ENCODE assay signal across 25 cellular contexts in genomic region chr2:174004311-174004695, GRCh38. TPM values are rescaled to one million over a fixed set of nuclear protein-coding genes. Genes with fewer than 3 reads are reported as not detected.
DNase-seq lines count a peak whose midpoint lies in the region; ATAC-seq and TF ChIP-seq lines count a peak whose summit lies in the region.
"Had no signal": no experiment of that assay in that cellular context is flagged by ENCODE, and none has a peak within 500 bp of the region (broad histone marks: within the 10 kb centered on the region; RNA-seq: fewer than 3 reads in every experiment).

No MANE protein-coding gene starts in this region.

- H3K4me1 ChIP-seq in heart right ventricle (peaks cover 3 to 37% (median 20%) of the 10 kb centered on the region in 9 donors), right atrium auricular region (peaks cover 0 to 28% of the 10 kb centered on the region in 2 donors), gastroesophageal sphincter (peaks cover 0 to 21% (median 0%) of the 10 kb centered on the region in 3 donors), trophoblast cell (ENCODE audit: control insufficient read depth in 1 of 2, insufficient read depth in 2 of 2, low read length in 2 of 2) (peaks cover 17 to 21% of the 10 kb centered on the region in 2 experiments), aorta (ENCODE audit: control insufficient read depth in 1 of 2, insufficient read depth in 2 of 2, low read length in 2 of 2) (peaks cover 0 to 2% of the 10 kb centered on the region in 2 donors)

- H3K27ac ChIP-seq in heart right ventricle: peak overlapping the region in 7 of 10 donors; percentile 14 to 78 (median 65)
- H3K27ac ChIP-seq in right atrium auricular region: peak overlapping the region in 1 of 2 donors; percentile 71
- H3K27ac ChIP-seq in gastroesophageal sphincter: peak overlapping the region; percentile 9 to 54 (median 26)
- H3K27ac ChIP-seq in trophoblast cell (ENCODE audit: low read depth, low read length): peak overlapping the region; percentile 29
- H3K27ac ChIP-seq in aorta (ENCODE audit: low read depth in 1 of 2, low read length in 2 of 2): peak overlapping the region; percentile 73 to 85
- H3K27ac ChIP-seq: A549, SJCRH30, WERI-Rb-1 had no signal

- intact Hi-C loops in heart right ventricle (cut with DNase I): no loop called here
- intact Hi-C loops in aorta (cut with DNase I): loop anchor here in 1 of 2 donors (2.0 to 10.0 kb wide), 2 partner anchors 22 to 150 kb away; no protein-coding TSS in a partner anchor

- peak overlapping the region; percentile 60 for H2BK12ac ChIP-seq in trophoblast cell (ENCODE audit: low read length)

- H3K36me3 ChIP-seq in heart right ventricle (no peaks in the 10 kb centered on the region), right atrium auricular region (no peaks in the 10 kb centered on the region), gastroesophageal sphincter (no peaks in the 10 kb centered on the region), trophoblast cell (ENCODE audit: control insufficient read depth in 1 of 2, insufficient read depth in 2 of 2, low read length in 2 of 2) (no peaks in the 10 kb centered on the region), aorta (ENCODE audit: control insufficient read depth in 1 of 2, insufficient read depth in 2 of 2, low read length in 1 of 2) (no peaks in the 10 kb centered on the region)
- H3K36me3 ChIP-seq: WERI-Rb-1 had no signal

- TF ChIP-seq CTCF in heart right ventricle (IDR thresholded peaks at IDR 0.05): no peak
- TF ChIP-seq CTCF in right atrium auricular region (IDR thresholded peaks at IDR 0.05): no peak
- TF ChIP-seq CTCF in gastroesophageal sphincter (IDR thresholded peaks at IDR 0.05): no peak

- H3K4me3 ChIP-seq in heart right ventricle (no peak overlapping the region), right atrium auricular region (no peak overlapping the region), gastroesophageal sphincter (no peak overlapping the region), trophoblast cell (ENCODE audit: low read depth, low read length) (no peak overlapping the region), aorta (ENCODE audit: low read length in 2 of 2) (no peak overlapping the region)
- H3K4me3 ChIP-seq: A549, SJCRH30 had no signal

- H3K14ac ChIP-seq in trophoblast cell (ENCODE audit: low read length): peak overlapping the region; percentile 7

- TF ChIP-seq EP300 in gastroesophageal sphincter (IDR thresholded peaks at IDR 0.05): no peak

- H3K27me3 Mint-ChIP-seq in natural killer cell treated with Interleukin-12 subunit alpha and Interleukin-12 subunit beta and Interleukin-15 and Interleukin-18, amount 100 ng/mL, for 72 hours: peaks cover 0 to 11% of the 10 kb centered on the region in 2 donors

- H3K4me1 Mint-ChIP-seq in natural killer cell treated with Interleukin-12 subunit alpha and Interleukin-12 subunit beta and Interleukin-15 and Interleukin-18, amount 100 ng/mL, for 72 hours (ENCODE audit: low read depth in 2 of 2): peaks cover 3 to 4% of the 10 kb centered on the region in 2 donors
- H3K4me1 Mint-ChIP-seq: CD4-positive, CD25-positive, alpha-beta regulatory T cell; T-cell had no signal

- H3K9me3 Mint-ChIP-seq in natural killer cell treated with Interleukin-12 subunit alpha and Interleukin-12 subunit beta and Interleukin-15 and Interleukin-18, amount 100 ng/mL, for 72 hours: no peaks in the 10 kb centered on the region
- H3K9me3 Mint-ChIP-seq: activated naive CD4-positive, alpha-beta T cell treated with anti-CD3 and anti-CD28 coated beads, Interleukin-2, amount 50 U/mL, for 72 hours; activated T-helper 2 cell treated with anti-CD3 and anti-CD28 coated beads, Interferon-gamma antibody, Interleukin-2, Interleukin-4, amounts not matched to agents 10 μg/mL and 5 μg/mL and 100 μg/mL, durations not matched to agents 14 hours and 24 hours and 36 hours; CD4-positive, CD25-positive, alpha-beta regulatory T cell; HFFc6; stimulated activated effector memory CD8-positive, alpha-beta T cell treated with anti-CD3 and anti-CD28 coated beads, Interleukin-12 subunit alpha, Interleukin-12 subunit beta, amount 100 ng/mL, for 72 hours; T-cell had no signal

- no peak overlapping the region for H3K27ac Mint-ChIP-seq in natural killer cell treated with Interleukin-12 subunit alpha and Interleukin-12 subunit beta and Interleukin-15 and Interleukin-18, amount 100 ng/mL, for 72 hours
- H3K27ac Mint-ChIP-seq: activated T-helper 2 cell treated with anti-CD3 and anti-CD28 coated beads, Interferon-gamma antibody, Interleukin-2, Interleukin-4, amounts not matched to agents 10 μg/mL and 5 μg/mL and 100 μg/mL, durations not matched to agents 14 hours and 24 hours and 36 hours; CD4-positive, CD25-positive, alpha-beta regulatory T cell; HFFc6; stimulated activated effector memory CD8-positive, alpha-beta T cell treated with anti-CD3 and anti-CD28 coated beads, Interleukin-12 subunit alpha, Interleukin-12 subunit beta, amount 100 ng/mL, for 72 hours; T-cell had no signal

- peaks cover 18% of the 10 kb centered on the region for H3K79me1 ChIP-seq in trophoblast cell (ENCODE audit: low read length)

- H3K9me3 ChIP-seq in heart right ventricle (no peaks in the 10 kb centered on the region), right atrium auricular region (no peaks in the 10 kb centered on the region), gastroesophageal sphincter (no peaks in the 10 kb centered on the region), trophoblast cell (ENCODE audit: insufficient read depth, low read depth, low read length) (no peaks in the 10 kb centered on the region), aorta (ENCODE audit: control insufficient read depth, low read length) (no peaks in the 10 kb centered on the region)
- H3K9me3 ChIP-seq: A549 had no signal

- H3K36me3 Mint-ChIP-seq in natural killer cell treated with Interleukin-12 subunit alpha and Interleukin-12 subunit beta and Interleukin-15 and Interleukin-18, amount 100 ng/mL, for 72 hours: no peaks in the 10 kb centered on the region
- H3K36me3 Mint-ChIP-seq: activated naive CD4-positive, alpha-beta T cell treated with anti-CD3 and anti-CD28 coated beads, Interleukin-2, amount 50 U/mL, for 72 hours; CD4-positive, CD25-positive, alpha-beta regulatory T cell; stimulated activated effector memory CD8-positive, alpha-beta T cell treated with anti-CD3 and anti-CD28 coated beads, Interleukin-12 subunit alpha, Interleukin-12 subunit beta, amount 100 ng/mL, for 72 hours; T-cell had no signal

- no peak overlapping the region for H3K23ac ChIP-seq in trophoblast cell (ENCODE audit: low read length)

- H4K8ac ChIP-seq in trophoblast cell (ENCODE audit: low read depth, low read length): no peak overlapping the region

- H4K12ac ChIP-seq in trophoblast cell (ENCODE audit: low read depth, low read length): no peak overlapping the region

- H3K4me2 ChIP-seq in trophoblast cell (ENCODE audit: low read length): peak overlapping the region; percentile 7
- H3K4me2 ChIP-seq: A549 had no signal

- 86 to 97% methylated on average over 1 of the region's 1 CpG for WGBS in heart right ventricle, 2 donors
- WGBS in gastroesophageal sphincter (ENCODE audit: low coverage in 1 of 2), 2 donors: 86% methylated on average over 1 of the region's 1 CpG; no CpG with 5 or more reads in 1 of the 2 donors
- WGBS in trophoblast cell (ENCODE audit: extremely low coverage, insufficient coverage, insufficient read length): no CpG with 5 or more reads among the region's 1 CpG
- 65 to 68% methylated on average over 1 of the region's 1 CpG for WGBS in aorta, 2 donors

- peak overlapping the region; percentile 67 for H2BK5ac ChIP-seq in trophoblast cell (ENCODE audit: low read depth, low read length, poor library complexity)

- no peak overlapping the region for H3K9ac ChIP-seq in trophoblast cell (ENCODE audit: low read length)

- H2AK5ac ChIP-seq in trophoblast cell (ENCODE audit: low read length): no peak overlapping the region

- DNase-seq in heart right ventricle (no peak), right atrium auricular region (ENCODE audit: low spot score) (no peak), trophoblast cell (no peak), aorta (no peak)
- no peak for DNase-seq in natural killer cell treated with Interleukin-12 subunit alpha and Interleukin-12 subunit beta and Interleukin-15 and Interleukin-18, amount 100 ng/mL, for 72 hours (ENCODE audit: low spot score)
- DNase-seq: activated CD4-positive, alpha-beta T cell treated with anti-CD3 and anti-CD28 coated beads for 4 hours; AML-193; amygdala; CD4-positive, CD25-positive, alpha-beta regulatory T cell; DND-41; effector memory CD4-positive, alpha-beta T cell; GF-D8; HFFc6; NCI-H146; stimulated activated CD4-positive, alpha-beta T cell treated with anti-CD3 and anti-CD28 coated beads, Interleukin-15, amount 100 ng/mL, for 24 hours; WERI-Rb-1 had no signal

- TF ChIP-seq POLR2A in gastroesophageal sphincter (IDR thresholded peaks at IDR 0.05): no peak

- no peak overlapping the region for H2AFZ ChIP-seq in trophoblast cell (ENCODE audit: insufficient read depth, low read length, poor library complexity)

- H3K18ac ChIP-seq in trophoblast cell (ENCODE audit: low read length): no peak overlapping the region

- H3K79me2 ChIP-seq in trophoblast cell (ENCODE audit: control insufficient read depth, insufficient read depth, low read length, poor library complexity): no peaks in the 10 kb centered on the region

- H3K4ac ChIP-seq in trophoblast cell (ENCODE audit: low read depth, low read length): no peak overlapping the region

- no peak overlapping the region for H3K4me3 Mint-ChIP-seq in natural killer cell treated with Interleukin-12 subunit alpha and Interleukin-12 subunit beta and Interleukin-15 and Interleukin-18, amount 100 ng/mL, for 72 hours
- H3K4me3 Mint-ChIP-seq: CD4-positive, CD25-positive, alpha-beta regulatory T cell; HFFc6; stimulated activated effector memory CD8-positive, alpha-beta T cell treated with anti-CD3 and anti-CD28 coated beads, Interleukin-12 subunit alpha, Interleukin-12 subunit beta, amount 100 ng/mL, for 72 hours; T-cell had no signal

- peak in 1 of 8 donors; percentile 20 for ATAC-seq in heart right ventricle
- no peak for ATAC-seq in gastroesophageal sphincter
- ATAC-seq in aorta (ENCODE audit: low FRiP score): no peak
- no peak for ATAC-seq in natural killer cell treated with Interleukin-12 subunit alpha and Interleukin-12 subunit beta and Interleukin-15 and Interleukin-18, amount 100 ng/mL, for 72 hours
- no peak for ATAC-seq in HG02678 (IDR thresholded peaks at IDR 0.05; ENCODE audit: unreplicated experiment)
- ATAC-seq in GM19324 (IDR thresholded peaks at IDR 0.05; ENCODE audit: low FRiP score, unreplicated experiment): no peak
- ATAC-seq: T-cell had no signal

- H2BK120ac ChIP-seq in trophoblast cell (ENCODE audit: insufficient read depth, low read length, poor library complexity): peak overlapping the region; percentile 46

- H4K91ac ChIP-seq in trophoblast cell (ENCODE audit: low read depth, low read length): peak overlapping the region; percentile 53

- H3K27me3 ChIP-seq in heart right ventricle (no peaks in the 10 kb centered on the region), right atrium auricular region (no peaks in the 10 kb centered on the region), gastroesophageal sphincter (no peaks in the 10 kb centered on the region), trophoblast cell (ENCODE audit: insufficient read depth, low read length) (no peaks in the 10 kb centered on the region), aorta (ENCODE audit: control insufficient read depth in 1 of 2, insufficient read depth in 2 of 2, low read length in 1 of 2) (no peaks in the 10 kb centered on the region)
- H3K27me3 ChIP-seq: SJCRH30 had no signal

RNA-seq across cellular contexts. Expression of gene SP3, which starts 39.1 kb away (rescaled TPM):
- total RNA-seq in heart right ventricle (10 to 100 TPM; 36.4 to 45.7 (median 41.0) TPM), right atrium auricular region (10 to 100 TPM; 33.2 to 45.0 TPM), gastroesophageal sphincter (10 to 100 TPM; 69.7 to 94.3 (median 87.6) TPM), aorta (10 to 100 TPM; 79.1 to 97.6 TPM)
- polyA plus RNA-seq in heart right ventricle (10 to 100 TPM in 1 of 2 donors, 1 to 10 TPM in 1; 8.6 to 11.6 TPM), aorta (10 to 100 TPM; 16.2 to 25.4 TPM)
- polyA plus RNA-seq in trophoblast cell (2013): 65.0 and 66.3 TPM in 2 replicates
- 10 to 100 TPM; 89.5 to 99.5 TPM for total RNA-seq in natural killer cell treated with Interleukin-12 subunit alpha and Interleukin-12 subunit beta and Interleukin-15 and Interleukin-18, amount 100 ng/mL, for 72 hours
